1 cellular context compared by ENCODE assay signal in the genomic region with DNA sequence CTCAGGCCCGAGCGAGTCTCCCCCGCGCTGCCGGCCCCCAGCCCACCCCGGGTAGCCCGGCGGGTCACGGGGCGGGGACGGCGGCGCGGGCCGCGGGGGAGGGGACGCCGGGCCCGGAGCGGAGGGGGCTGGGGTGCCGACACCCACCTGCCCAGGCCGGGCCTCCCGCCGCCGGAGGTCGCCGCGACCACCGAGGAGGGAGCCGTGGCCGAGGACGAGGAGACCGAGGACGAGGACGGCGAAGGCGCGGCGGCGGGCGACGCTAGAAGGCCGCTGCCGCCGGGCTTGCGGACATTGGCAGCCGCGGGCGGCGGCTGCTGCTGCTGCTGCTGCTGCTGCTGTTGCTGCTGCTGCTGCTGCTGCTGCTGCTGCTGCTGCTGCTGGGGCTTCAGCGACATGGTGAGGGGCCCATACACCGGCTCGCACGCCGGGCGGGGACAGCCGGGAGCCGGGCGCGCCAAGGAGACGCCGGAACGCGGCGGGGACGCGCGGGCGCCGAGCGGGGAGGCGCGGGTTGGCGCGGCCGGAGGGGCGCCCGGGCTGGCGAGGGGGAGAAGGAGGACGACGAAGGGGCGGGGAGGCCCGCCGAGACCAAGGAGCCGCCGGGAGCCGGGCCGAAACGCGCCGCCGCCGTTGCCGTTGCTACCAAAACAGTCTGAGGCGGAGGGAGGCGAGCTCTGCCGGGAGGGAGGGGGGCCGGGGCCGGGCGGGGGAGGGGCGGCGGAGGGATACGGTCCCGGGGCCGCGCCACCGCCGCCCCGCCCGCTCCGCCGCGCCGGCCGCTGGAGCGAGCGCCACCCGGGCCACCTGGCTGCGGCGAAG.
TF ChIP-seq lines count a peak whose summit lies in the region.

A gene with protein sequence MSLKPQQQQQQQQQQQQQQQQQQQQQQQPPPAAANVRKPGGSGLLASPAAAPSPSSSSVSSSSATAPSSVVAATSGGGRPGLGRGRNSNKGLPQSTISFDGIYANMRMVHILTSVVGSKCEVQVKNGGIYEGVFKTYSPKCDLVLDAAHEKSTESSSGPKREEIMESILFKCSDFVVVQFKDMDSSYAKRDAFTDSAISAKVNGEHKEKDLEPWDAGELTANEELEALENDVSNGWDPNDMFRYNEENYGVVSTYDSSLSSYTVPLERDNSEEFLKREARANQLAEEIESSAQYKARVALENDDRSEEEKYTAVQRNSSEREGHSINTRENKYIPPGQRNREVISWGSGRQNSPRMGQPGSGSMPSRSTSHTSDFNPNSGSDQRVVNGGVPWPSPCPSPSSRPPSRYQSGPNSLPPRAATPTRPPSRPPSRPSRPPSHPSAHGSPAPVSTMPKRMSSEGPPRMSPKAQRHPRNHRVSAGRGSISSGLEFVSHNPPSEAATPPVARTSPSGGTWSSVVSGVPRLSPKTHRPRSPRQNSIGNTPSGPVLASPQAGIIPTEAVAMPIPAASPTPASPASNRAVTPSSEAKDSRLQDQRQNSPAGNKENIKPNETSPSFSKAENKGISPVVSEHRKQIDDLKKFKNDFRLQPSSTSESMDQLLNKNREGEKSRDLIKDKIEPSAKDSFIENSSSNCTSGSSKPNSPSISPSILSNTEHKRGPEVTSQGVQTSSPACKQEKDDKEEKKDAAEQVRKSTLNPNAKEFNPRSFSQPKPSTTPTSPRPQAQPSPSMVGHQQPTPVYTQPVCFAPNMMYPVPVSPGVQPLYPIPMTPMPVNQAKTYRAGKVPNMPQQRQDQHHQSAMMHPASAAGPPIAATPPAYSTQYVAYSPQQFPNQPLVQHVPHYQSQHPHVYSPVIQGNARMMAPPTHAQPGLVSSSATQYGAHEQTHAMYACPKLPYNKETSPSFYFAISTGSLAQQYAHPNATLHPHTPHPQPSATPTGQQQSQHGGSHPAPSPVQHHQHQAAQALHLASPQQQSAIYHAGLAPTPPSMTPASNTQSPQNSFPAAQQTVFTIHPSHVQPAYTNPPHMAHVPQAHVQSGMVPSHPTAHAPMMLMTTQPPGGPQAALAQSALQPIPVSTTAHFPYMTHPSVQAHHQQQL (minus strand): TSS at position 679 of the 822 bp plus-strand sequence. CDS start 281 bp downstream, at position 398.

TF ChIP-seq in A549, 52 proteins besides CTCF, POLR2A, EP300 and RAD21 (continued from another document):
- TF ChIP-seq, protein P1, sequence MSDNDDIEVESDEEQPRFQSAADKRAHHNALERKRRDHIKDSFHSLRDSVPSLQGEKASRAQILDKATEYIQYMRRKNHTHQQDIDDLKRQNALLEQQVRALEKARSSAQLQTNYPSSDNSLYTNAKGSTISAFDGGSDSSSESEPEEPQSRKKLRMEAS (IDR thresholded peaks at IDR 0.05) = no peak
- no peak for TF ChIP-seq JUNB (IDR thresholded peaks at IDR 0.05)
- TF ChIP-seq TFCP2L1 (CRISPR knock-in tag; IDR thresholded peaks at IDR 0.05) = no peak
- TF ChIP-seq, protein P2, sequence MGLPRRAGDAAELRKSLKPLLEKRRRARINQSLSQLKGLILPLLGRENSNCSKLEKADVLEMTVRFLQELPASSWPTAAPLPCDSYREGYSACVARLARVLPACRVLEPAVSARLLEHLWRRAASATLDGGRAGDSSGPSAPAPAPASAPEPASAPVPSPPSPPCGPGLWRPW (IDR thresholded peaks at IDR 0.05) = no peak
- TF ChIP-seq ZC3H11A (IDR thresholded peaks at IDR 0.05) = no peak
- no peak for TF ChIP-seq ESRRA (IDR thresholded peaks at IDR 0.05; ENCODE audit: borderline replicate concordance, low read length)
- peak; percentile 13; the same call in 1 of the 2 replicates for TF ChIP-seq PHF8 (IDR thresholded peaks at IDR 0.05; ENCODE audit: borderline replicate concordance, low read depth)
- TF ChIP-seq NR3C1 (IDR thresholded peaks at IDR 0.05) = no peak
- TF ChIP-seq, protein P3, sequence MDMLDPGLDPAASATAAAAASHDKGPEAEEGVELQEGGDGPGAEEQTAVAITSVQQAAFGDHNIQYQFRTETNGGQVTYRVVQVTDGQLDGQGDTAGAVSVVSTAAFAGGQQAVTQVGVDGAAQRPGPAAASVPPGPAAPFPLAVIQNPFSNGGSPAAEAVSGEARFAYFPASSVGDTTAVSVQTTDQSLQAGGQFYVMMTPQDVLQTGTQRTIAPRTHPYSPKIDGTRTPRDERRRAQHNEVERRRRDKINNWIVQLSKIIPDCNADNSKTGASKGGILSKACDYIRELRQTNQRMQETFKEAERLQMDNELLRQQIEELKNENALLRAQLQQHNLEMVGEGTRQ (IDR thresholded peaks at IDR 0.05) = no peak
- no peak for TF ChIP-seq POLR2AphosphoS2 (conservative IDR thresholded peaks at IDR 0.05; ENCODE audit: low read length)
TF ChIP-seq in A549: peak in this region for 3.
